ENCODE assay signal across 35 cellular contexts in genomic region chr10:118664321-118664720, GRCh38.
"Had no signal": no experiment of that assay in that cellular context is flagged by ENCODE, and none has a peak within 500 bp of the region (broad histone marks: within the 10 kb centered on the region; RNA-seq: fewer than 3 reads in every experiment).

No MANE protein-coding gene starts in this region.

- H3K4me1 ChIP-seq: breast epithelium, Peyer's patch had no signal

- H3K27me3 Mint-ChIP-seq: activated naive CD4-positive, alpha-beta T cell treated with anti-CD3 and anti-CD28 coated beads, Interleukin-2, amount 50 U/mL, for 24 hours; activated naive CD8-positive, alpha-beta T cell treated with anti-CD3 and anti-CD28 coated beads, Interleukin-2, amount 10 ng/mL, durations not matched to agents 7 days and 5 days; activated T-helper 17 cell treated with anti-CD3 and anti-CD28 coated beads, Interleukin-2, amount 50 U/mL, for 72 hours had no signal

- H3K4me2 ChIP-seq: KMS-11 had no signal

- H3K9ac ChIP-seq: KMS-11 had no signal

- H3K9me3 Mint-ChIP-seq: activated T-helper 17 cell treated with anti-CD3 and anti-CD28 coated beads, Interleukin-2, amount 50 U/mL, for 72 hours had no signal

- H3K27ac ChIP-seq: ascending aorta, breast epithelium, KMS-11, Peyer's patch, VCaP had no signal

- H3K4me3 ChIP-seq: ascending aorta, breast epithelium, Peyer's patch had no signal

- H3K27me3 ChIP-seq: ascending aorta, breast epithelium, Peyer's patch had no signal

- H3K27ac Mint-ChIP-seq: activated CD4-positive, alpha-beta memory T cell treated with anti-CD3 and anti-CD28 coated beads, Interleukin-2, amount 10 ng/mL, durations not matched to agents 7 days and 5 days; activated CD8-positive, alpha-beta memory T cell treated with anti-CD3 and anti-CD28 coated beads, Interleukin-2, amount 10 ng/mL, durations not matched to agents 7 days and 5 days; activated naive CD4-positive, alpha-beta T cell treated with anti-CD3 and anti-CD28 coated beads, Interleukin-2, amount 50 U/mL, for 24 hours; activated naive CD8-positive, alpha-beta T cell treated with anti-CD3 and anti-CD28 coated beads, Interleukin-2, amount 10 ng/mL, durations not matched to agents 7 days and 5 days; activated T-cell treated with anti-CD3 and anti-CD28 coated beads, Interleukin-2, amount 50 U/mL, for 72 hours; activated T-helper 17 cell treated with anti-CD3 and anti-CD28 coated beads, Interleukin-2, amount 50 U/mL, for 72 hours had no signal

- H3K36me3 ChIP-seq: ascending aorta, breast epithelium, Peyer's patch had no signal

- H3K36me3 Mint-ChIP-seq: activated CD8-positive, alpha-beta memory T cell treated with anti-CD3 and anti-CD28 coated beads, Interleukin-2, amount 10 ng/mL, durations not matched to agents 7 days and 5 days had no signal

- DNase-seq: activated CD4-positive, alpha-beta memory T cell treated with anti-CD3 and anti-CD28 coated beads, Interleukin-2, amount 10 ng/mL, durations not matched to agents 7 days and 5 days; activated CD4-positive, alpha-beta T cell treated with anti-CD3 and anti-CD28 coated beads for 1 hour; activated CD4-positive, alpha-beta T cell treated with anti-CD3 and anti-CD28 coated beads for 48 hours; activated CD4-positive, CD25-positive, alpha-beta regulatory T cell; activated CD8-positive, alpha-beta memory T cell treated with anti-CD3 and anti-CD28 coated beads for 24 hours; activated CD8-positive, alpha-beta memory T cell treated with anti-CD3 and anti-CD28 coated beads, Interleukin-2, amount 10 ng/mL, durations not matched to agents 7 days and 5 days; activated CD8-positive, alpha-beta memory T cell treated with anti-CD3 and anti-CD28 coated beads, Interleukin-2, amount 50 U/mL, for 48 hours; activated gamma-delta T cell; activated naive CD4-positive, alpha-beta T cell treated with Interleukin-2 at 50 U/mL for 16 hours; activated naive CD8-positive, alpha-beta T cell treated with anti-CD3 and anti-CD28 coated beads, Interleukin-2, amount 10 ng/mL, durations not matched to agents 7 days and 5 days; activated T-cell treated with anti-CD3 and anti-CD28 coated beads, Interleukin-2, amount 50 U/mL, for 72 hours; amygdala; NCI-H1092 treated with DMSO at 0.1 percent for 48 hours; NCI-H1417 treated with DMSO at 0.1 percent for 48 hours; NCI-H187 treated with DMSO at 0.1 percent for 48 hours; NCI-H2081; NCI-H2171; NCI-H510A; NCI-H526; NCI-H748 treated with DMSO at 0.1 percent for 48 hours; NK-92 treated with Interleukin-12 subunit alpha and Interleukin-12 subunit beta, amount 100 ng/mL, for 24 hours; PC-3; Peyer's patch; RPMI8226; SIG-M5; T-cell; T-helper 2 cell; T-helper 9 cell had no signal

- H3K4me3 Mint-ChIP-seq: activated CD4-positive, alpha-beta memory T cell treated with anti-CD3 and anti-CD28 coated beads, Interleukin-2, amount 10 ng/mL, durations not matched to agents 7 days and 5 days; activated CD8-positive, alpha-beta memory T cell treated with anti-CD3 and anti-CD28 coated beads, Interleukin-2, amount 10 ng/mL, durations not matched to agents 7 days and 5 days; activated naive CD8-positive, alpha-beta T cell treated with anti-CD3 and anti-CD28 coated beads, Interleukin-2, amount 10 ng/mL, durations not matched to agents 7 days and 5 days; activated T-cell treated with anti-CD3 and anti-CD28 coated beads, Interleukin-2, amount 50 U/mL, for 72 hours; activated T-helper 17 cell treated with anti-CD3 and anti-CD28 coated beads, Interleukin-2, amount 50 U/mL, for 72 hours had no signal

- ATAC-seq: activated CD8-positive, alpha-beta memory T cell treated with anti-CD3 and anti-CD28 coated beads, Interleukin-2, amount 10 ng/mL, durations not matched to agents 7 days and 5 days; activated T-cell treated with anti-CD3 and anti-CD28 coated beads, Interleukin-2, amount 50 U/mL, for 72 hours; activated T-helper 17 cell treated with anti-CD3 and anti-CD28 coated beads, Interleukin-2, amount 50 U/mL, for 72 hours; PC-3; SK-N-SH treated with all-trans-retinoic acid at 6 μM for 48 hours; T-cell had no signal
